Comparison of ENCODE assay signal across 8 cellular contexts in genomic region chr14:77039285-77040058, GRCh38. TPM values are rescaled to one million over a fixed set of nuclear protein-coding genes. Genes with fewer than 3 reads are reported as not detected.
DNase-seq lines count a peak whose midpoint lies in the region; ATAC-seq and TF ChIP-seq lines count a peak whose summit lies in the region.

No MANE protein-coding gene starts in this region.

- TF ChIP-seq POLR2A in testis (IDR thresholded peaks at IDR 0.05): no peak

- no peak for DNase-seq in activated naive CD4-positive, alpha-beta T cell treated with anti-CD3 and anti-CD28 coated beads, Interleukin-2, amount 50 U/mL, for 16 hours
- no peak for DNase-seq in MG63
- peak; percentile 71 for DNase-seq in amniotic epithelial cell (ENCODE audit: low read depth)
- DNase-seq in testis: no peak
- DNase-seq in T-helper 9 cell: no peak

- intact Hi-C loops in testis (cut with DNase I; ENCODE audit: low total_unique reads): loop anchor here (5.0 kb wide), 1 partner anchor 122 kb away; no protein-coding TSS in a partner anchor

- peaks cover 85% of the 10 kb centered on the region for H3K4me1 Mint-ChIP-seq in activated naive CD4-positive, alpha-beta T cell treated with anti-CD3 and anti-CD28 coated beads, Interleukin-2, amount 50 U/mL, for 24 hours

- no peak for ATAC-seq in GM19395 (IDR thresholded peaks at IDR 0.05; ENCODE audit: unreplicated experiment)

- peak overlapping the region; percentile 95 for H3K27ac Mint-ChIP-seq in activated naive CD4-positive, alpha-beta T cell treated with anti-CD3 and anti-CD28 coated beads, Interleukin-2, amount 50 U/mL, for 24 hours

- H3K27me3 Mint-ChIP-seq in activated naive CD4-positive, alpha-beta T cell treated with anti-CD3 and anti-CD28 coated beads, Interleukin-2, amount 50 U/mL, for 24 hours: no peaks in the 10 kb centered on the region

- H3K36me3 Mint-ChIP-seq in activated naive CD4-positive, alpha-beta T cell treated with anti-CD3 and anti-CD28 coated beads, Interleukin-2, amount 50 U/mL, for 24 hours: no peaks in the 10 kb centered on the region

- WGBS in testis, 2 donors: 5 to 7% methylated on average over 10 of the region's 10 CpGs

- H3K9me3 ChIP-seq in MG63 (no peaks in the 10 kb centered on the region), testis (no peaks in the 10 kb centered on the region)

- peak overlapping the region; percentile 82 for H3K4me3 Mint-ChIP-seq in activated naive CD4-positive, alpha-beta T cell treated with anti-CD3 and anti-CD28 coated beads, Interleukin-2, amount 50 U/mL, for 24 hours

- no peaks in the 10 kb centered on the region for H3K36me3 ChIP-seq in MG63
- no peaks in the 10 kb centered on the region for H3K36me3 ChIP-seq in testis (ENCODE audit: low read depth, missing control alignments)

- peak overlapping the region; percentile 77 for H3K27ac ChIP-seq in layer of hippocampus (ENCODE audit: low read depth, low read length)
- H3K27ac ChIP-seq in testis: peak overlapping the region; percentile 87 to 92

- H3K9me3 Mint-ChIP-seq in activated naive CD4-positive, alpha-beta T cell treated with anti-CD3 and anti-CD28 coated beads, Interleukin-2, amount 50 U/mL, for 24 hours: no peaks in the 10 kb centered on the region

- peaks cover 77% of the 10 kb centered on the region for H3K4me1 ChIP-seq in testis

- H3K4me3 ChIP-seq in MG63: peak overlapping the region; percentile 20; the same call in 1 of the 2 replicates
- H3K4me3 ChIP-seq in testis: peak overlapping the region; percentile 37 to 48

- no peaks in the 10 kb centered on the region for H3K27me3 ChIP-seq in MG63
- no peaks in the 10 kb centered on the region for H3K27me3 ChIP-seq in layer of hippocampus (ENCODE audit: control insufficient read depth, insufficient read depth, low read length)
- no peaks in the 10 kb centered on the region for H3K27me3 ChIP-seq in testis

- TF ChIP-seq CTCF in testis (IDR thresholded peaks at IDR 0.05): no peak

RNA-seq across cellular contexts. Expression of gene IRF2BPL, which starts 11.0 kb away (rescaled TPM):
- total RNA-seq in MG63 (2014; rRNA removed; shearing (Covaris generic); ENCODE audit: low replicate concordance): 18.1 and 34.9 TPM in 2 replicates
- total RNA-seq in testis: 100 to 1,000 TPM in 1 of 2 donors, 10 to 100 TPM in 1; 94.6 to 120 TPM
- 30.9 TPM for polyA plus RNA-seq in testis (ENCODE audit: insufficient read depth, low read depth, low replicate concordance)

RNA-seq across cellular contexts. Expression of gene CIPC, which starts 58.6 kb away (rescaled TPM):
- total RNA-seq in MG63 (2014; rRNA removed; shearing (Covaris generic); ENCODE audit: low replicate concordance): 17.1 and 32.1 TPM in 2 replicates
- 10 to 100 TPM; 44.5 to 48.3 TPM for total RNA-seq in testis
- polyA plus RNA-seq in testis (ENCODE audit: insufficient read depth, low read depth, low replicate concordance): 23.4 TPM
